In the genomic region with DNA sequence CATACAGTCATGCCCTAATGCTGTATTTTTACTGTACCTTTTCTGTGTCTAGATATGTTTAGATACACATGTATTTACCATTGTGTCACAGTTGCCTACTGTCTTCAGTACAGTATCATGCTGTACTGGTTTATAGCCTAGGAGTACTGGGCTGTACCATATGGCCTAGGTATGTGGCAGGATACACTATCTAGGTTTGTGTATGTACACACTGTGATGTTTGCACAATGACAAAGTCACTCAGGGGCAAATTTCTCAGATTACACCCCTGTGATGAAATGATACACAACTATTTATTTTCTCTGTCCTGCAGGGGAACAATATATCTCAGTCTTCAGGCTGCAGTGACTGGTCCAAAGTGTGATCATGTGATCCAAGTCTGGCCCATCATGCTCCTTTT, we compare ENCODE assay signal across 15 cellular contexts.
A peak's percentile ranks its signal among the peaks of the same experiment; 100 is the strongest.
DNase-seq lines count a peak whose midpoint lies in the region; ATAC-seq and TF ChIP-seq lines count a peak whose summit lies in the region.
"Had no signal": no experiment of that assay in that cellular context is flagged by ENCODE, and none has a peak within 500 bp of the region (broad histone marks: within the 10 kb centered on the region; RNA-seq: fewer than 3 reads in every experiment).

No MANE protein-coding gene starts in this region.

- no peak for TF ChIP-seq CTCF in mucosa of descending colon (IDR thresholded peaks at IDR 0.05)

- H3K4me1 ChIP-seq in mucosa of descending colon (ENCODE audit: low read depth), result no peaks in the 10 kb centered on the region
- H3K4me1 ChIP-seq: BLaER1 had no signal

- H3K27ac Mint-ChIP-seq in activated T-helper 17 cell treated with anti-CD3 and anti-CD28 coated beads, Interleukin-2, amount 50 U/mL, for 72 hours, result no peak overlapping the region
- H3K27ac Mint-ChIP-seq: CD8-positive, alpha-beta memory T cell had no signal

- H3K36me3 ChIP-seq in mucosa of descending colon (ENCODE audit: low read depth), result no peaks in the 10 kb centered on the region
- H3K36me3 ChIP-seq: BLaER1 had no signal

- H3K36me3 Mint-ChIP-seq in activated T-helper 17 cell treated with anti-CD3 and anti-CD28 coated beads, Interleukin-2, amount 50 U/mL, for 72 hours (ENCODE audit: low read depth), result no peaks in the 10 kb centered on the region

- H3K9me3 ChIP-seq in mucosa of descending colon, result no peaks in the 10 kb centered on the region
- H3K9me3 ChIP-seq: BLaER1, Caco-2 had no signal

- intact Hi-C loops in mucosa of descending colon (cut with DNase I, micrococcal nuclease), result no loop called here

- H3K9me3 Mint-ChIP-seq in activated T-helper 17 cell treated with anti-CD3 and anti-CD28 coated beads, Interleukin-2, amount 50 U/mL, for 72 hours, result no peaks in the 10 kb centered on the region
- H3K9me3 Mint-ChIP-seq: CD8-positive, alpha-beta memory T cell had no signal

- H3K4me3 Mint-ChIP-seq in activated T-helper 17 cell treated with anti-CD3 and anti-CD28 coated beads, Interleukin-2, amount 50 U/mL, for 72 hours, result no peak overlapping the region
- H3K4me3 Mint-ChIP-seq: CD8-positive, alpha-beta memory T cell had no signal

- peaks cover 5% of the 10 kb centered on the region for H3K4me1 Mint-ChIP-seq in activated T-helper 17 cell treated with anti-CD3 and anti-CD28 coated beads, Interleukin-2, amount 50 U/mL, for 72 hours

- ATAC-seq in mucosa of descending colon, result peak; percentile 55
- ATAC-seq in activated T-helper 17 cell treated with anti-CD3 and anti-CD28 coated beads, Interleukin-2, amount 50 U/mL, for 72 hours (replicated peaks), result no peak
- ATAC-seq: GM12878, HCT116 had no signal

- peaks cover 3% of the 10 kb centered on the region for H3K27me3 Mint-ChIP-seq in activated T-helper 17 cell treated with anti-CD3 and anti-CD28 coated beads, Interleukin-2, amount 50 U/mL, for 72 hours

- H3K4me3 ChIP-seq in mucosa of descending colon, result no peak overlapping the region
- H3K4me3 ChIP-seq: BLaER1, GM12878 had no signal

- DNase-seq in NCI-H2029 (lab: John Stamatoyannopoulos, UW) (peak; percentile 6), NCI-H2029 treated with DMSO at 0.1 percent for 48 hours (lab: John Stamatoyannopoulos, UW) (no peak), DMS53 (lab: John Stamatoyannopoulos, UW) (peak; percentile 57), NCI-H526 treated with DMSO at 0.1 percent for 48 hours (lab: John Stamatoyannopoulos, UW) (peak; percentile 18), mucosa of descending colon (no peak), NCI-H524 treated with DMSO at 0.1 percent for 48 hours (lab: John Stamatoyannopoulos, UW) (no peak), D341Med (ENCODE audit: low spot score) (no peak)
- DNase-seq: AML-193; CD8-positive, alpha-beta memory T cell; DMS79 had no signal

Comparison
In these comparisons a context has a peak if more than half of its experiments do, and no peak if none do; other contexts are left out.
1. DNase-seq: peak in NCI-H2029 (single experiment), DMS53 (single experiment) and NCI-H526 treated with DMSO at 0.1 percent for 48 hours (single experiment); none in NCI-H2029 treated with DMSO at 0.1 percent for 48 hours (single experiment), mucosa of descending colon (0 of 3), NCI-H524 treated with DMSO at 0.1 percent for 48 hours (single experiment) and D341Med (single experiment).